ENCODE assay signal across 14 cellular contexts in genomic region chr11:32210601-32211000, GRCh38.
DNase-seq lines count a peak whose midpoint lies in the region; ATAC-seq and TF ChIP-seq lines count a peak whose summit lies in the region.
"Had no signal": no experiment of that assay in that cellular context is flagged by ENCODE, and none has a peak within 500 bp of the region (broad histone marks: within the 10 kb centered on the region; RNA-seq: fewer than 3 reads in every experiment).

No MANE protein-coding gene starts in this region.

- WGBS in SK-N-SH (ENCODE audit: low lambda C conversion rate) = 4% methylated on average over 5 of the region's 5 CpGs

- H3K9me3 Mint-ChIP-seq in MCF 10A (ENCODE audit: unreplicated experiment) = no peaks in the 10 kb centered on the region
- H3K9me3 Mint-ChIP-seq: activated T-cell treated with anti-CD3 and anti-CD28 coated beads, Interleukin-2, amount 50 U/mL, for 4 hours; memory B cell; stimulated activated naive CD8-positive, alpha-beta T cell treated with anti-CD3 and anti-CD28 coated beads, Interleukin-15, amount 100 ng/mL, for 72 hours had no signal

- H3K36me3 Mint-ChIP-seq in MCF 10A (ENCODE audit: insufficient read depth, unreplicated experiment) = no peaks in the 10 kb centered on the region
- H3K36me3 Mint-ChIP-seq: memory B cell had no signal

- intact Hi-C loops in MCF 10A (cut with micrococcal nuclease) = no loop called here
- intact Hi-C loops in breast epithelium (cut with DNase I; ENCODE audit: low total_unique reads) = loop anchor here (10.0 kb wide), 1 partner anchor 586 kb away; no protein-coding TSS in a partner anchor

- ATAC-seq in GM21515 (IDR thresholded peaks at IDR 0.05; ENCODE audit: unreplicated experiment) (no peak), HG03108 (IDR thresholded peaks at IDR 0.05; ENCODE audit: unreplicated experiment) (no peak)
- ATAC-seq: activated T-cell treated with anti-CD3 and anti-CD28 coated beads, Interleukin-2, amount 50 U/mL, for 4 hours; stimulated activated naive CD8-positive, alpha-beta T cell treated with anti-CD3 and anti-CD28 coated beads, Interleukin-15, amount 100 ng/mL, for 72 hours had no signal

- peaks cover 0 to 4% of the 10 kb centered on the region in 2 donors for H3K27me3 ChIP-seq in breast epithelium
- no peaks in the 10 kb centered on the region; the same call in 1 of the 2 replicates for H3K27me3 ChIP-seq in SK-N-SH (ENCODE audit: insufficient read depth)
- H3K27me3 ChIP-seq in WERI-Rb-1 (ENCODE audit: insufficient read depth, low read depth, severe bottlenecking) = no peaks in the 10 kb centered on the region
- H3K27me3 ChIP-seq: neutrophil had no signal

- no peaks in the 10 kb centered on the region for H3K79me2 ChIP-seq in SK-N-SH (ENCODE audit: insufficient read depth)

- POLR2A ChIA-PET in MCF 10A (lab: Yijun Ruan, JAX) (no interaction called here), SK-N-SH (lab: Yijun Ruan, JAX) (no interaction called here)

- no peaks in the 10 kb centered on the region for H3K9me3 ChIP-seq in breast epithelium
- H3K9me3 ChIP-seq in SK-N-SH = no peaks in the 10 kb centered on the region
- no peaks in the 10 kb centered on the region for H3K9me3 ChIP-seq in WERI-Rb-1 (ENCODE audit: severe bottlenecking)
- H3K9me3 ChIP-seq: neutrophil had no signal

- no peak overlapping the region for H3K9ac ChIP-seq in SK-N-SH

- peaks cover 25% of the 10 kb centered on the region for H3F3A ChIP-seq in SK-N-SH (replicated peaks; ENCODE audit: insufficient read depth)

- no peak for TF ChIP-seq CTCF in MCF 10A (IDR thresholded peaks at IDR 0.05; ENCODE audit: unreplicated experiment)
- no peak for TF ChIP-seq CTCF in breast epithelium (IDR thresholded peaks at IDR 0.05)
- no peak for TF ChIP-seq CTCF in SK-N-SH (IDR thresholded peaks at IDR 0.05)
- no peak for TF ChIP-seq CTCF in WERI-Rb-1 (IDR thresholded peaks at IDR 0.05; ENCODE audit: low read depth, low read length)

- peak overlapping the region; percentile 73; the same call in 1 of the 2 replicates for H2AFZ ChIP-seq in SK-N-SH (ENCODE audit: low read depth)

- TF ChIP-seq POLR2A in breast epithelium (IDR thresholded peaks at IDR 0.05) = no peak

- TF ChIP-seq RAD21 in SK-N-SH (IDR thresholded peaks at IDR 0.05; ENCODE audit: low read length) = no peak

- H3K4me1 Mint-ChIP-seq in MCF 10A (ENCODE audit: insufficient read depth, unreplicated experiment) = no peaks in the 10 kb centered on the region
- H3K4me1 Mint-ChIP-seq: memory B cell; stimulated activated naive CD8-positive, alpha-beta T cell treated with anti-CD3 and anti-CD28 coated beads, Interleukin-15, amount 100 ng/mL, for 72 hours had no signal

- DNase-seq in MCF 10A (ENCODE audit: unreplicated experiment) = peak; percentile 11
- DNase-seq in breast epithelium (ENCODE audit: low spot score in 2 of 2) = no peak
- no peak for DNase-seq in SK-N-SH
- DNase-seq in fibroblast of peridontal ligament (ENCODE audit: extremely low read depth) = peak; percentile 61
- no peak for DNase-seq in stimulated activated CD4-positive, alpha-beta T cell treated with anti-CD3 and anti-CD28 coated beads, Interleukin-4, amount 100 ng/mL, for 4 hours
- no peak for DNase-seq in WERI-Rb-1
- DNase-seq: 8988T; activated T-cell treated with anti-CD3 and anti-CD28 coated beads, Interleukin-2, amount 50 U/mL, for 4 hours; stimulated activated naive CD8-positive, alpha-beta T cell treated with anti-CD3 and anti-CD28 coated beads, Interleukin-15, amount 100 ng/mL, for 72 hours had no signal

- H3K4me3 Mint-ChIP-seq in MCF 10A (ENCODE audit: unreplicated experiment) = no peak overlapping the region
- H3K4me3 Mint-ChIP-seq: activated T-cell treated with anti-CD3 and anti-CD28 coated beads, Interleukin-2, amount 50 U/mL, for 4 hours; memory B cell; stimulated activated naive CD8-positive, alpha-beta T cell treated with anti-CD3 and anti-CD28 coated beads, Interleukin-15, amount 100 ng/mL, for 72 hours had no signal

- H3K36me3 ChIP-seq in breast epithelium (no peaks in the 10 kb centered on the region), SK-N-SH (replicated peaks in 1 of 2; ENCODE audit: control insufficient read depth in 1 of 2, insufficient read depth in 2 of 2, low read length in 1 of 2) (no peaks in the 10 kb centered on the region), WERI-Rb-1 (no peaks in the 10 kb centered on the region)
- H3K36me3 ChIP-seq: neutrophil had no signal

- H3K9me2 ChIP-seq in SK-N-SH = no peaks in the 10 kb centered on the region

- H4K20me1 ChIP-seq in SK-N-SH (ENCODE audit: insufficient read depth) = no peaks in the 10 kb centered on the region

- H3K4me3 ChIP-seq in breast epithelium = no peak overlapping the region
- H3K4me3 ChIP-seq in SK-N-SH (ENCODE audit: low read depth in 2 of 2, low read length in 1 of 2) = no peak overlapping the region
- H3K4me3 ChIP-seq in WERI-Rb-1 (ENCODE audit: low read depth, low read length) = no peak overlapping the region
- H3K4me3 ChIP-seq: skin epidermis had no signal

- H3K27me3 Mint-ChIP-seq in MCF 10A (ENCODE audit: insufficient read depth, unreplicated experiment) = peaks cover 22% of the 10 kb centered on the region

- H3K27ac Mint-ChIP-seq in MCF 10A (ENCODE audit: low read depth, unreplicated experiment) = no peak overlapping the region
- H3K27ac Mint-ChIP-seq: memory B cell; stimulated activated naive CD8-positive, alpha-beta T cell treated with anti-CD3 and anti-CD28 coated beads, Interleukin-15, amount 100 ng/mL, for 72 hours had no signal

- H3K4me1 ChIP-seq in breast epithelium (no peaks in the 10 kb centered on the region), SK-N-SH (ENCODE audit: control insufficient read depth in 1 of 2, insufficient read depth in 2 of 2, low read depth in 1 of 2, low read length in 1 of 2) (peaks cover 0 to 11% of the 10 kb centered on the region in 2 experiments; a peak in 1 of 4 replicates)

- CTCF ChIA-PET in MCF 10A (lab: Yijun Ruan, JAX) = no interaction called here
- CTCF ChIA-PET in SK-N-SH (lab: Yijun Ruan, JAX) = interaction anchor here (1.1 kb wide), 1 partner anchor 35 kb away, joined by 3 read pairs; no protein-coding TSS in a partner anchor

- no peak for TF ChIP-seq EP300 in SK-N-SH (IDR thresholded peaks at IDR 0.05; ENCODE audit: borderline replicate concordance in 1 of 2, low read depth in 1 of 2, low read length in 1 of 2)

- no TSS peak for BruUV-seq in MCF 10A (replicated peaks; lab: Mats Ljungman, UMichigan)

- no peak overlapping the region for H3K27ac ChIP-seq in breast epithelium
- peak overlapping the region in 1 of 2 experiments; percentile 28; a peak in 2 of 4 replicates for H3K27ac ChIP-seq in SK-N-SH (ENCODE audit: low read depth in 2 of 2, low read length in 1 of 2)
- no peak overlapping the region for H3K27ac ChIP-seq in WERI-Rb-1
- H3K27ac ChIP-seq: neutrophil, skin epidermis had no signal

- peak overlapping the region; percentile 15 for H3K4me2 ChIP-seq in SK-N-SH

TF ChIP-seq in SK-N-SH, 30 proteins besides CTCF, POLR2A, EP300 and RAD21:
- TF ChIP-seq NRF1 (IDR thresholded peaks at IDR 0.05; ENCODE audit: low read depth, low read length) = peak; percentile 38; the same call in 1 of the 2 replicates
- TF ChIP-seq PBX3 (IDR thresholded peaks at IDR 0.05) = peak; percentile 46
- TF ChIP-seq SIN3A (IDR thresholded peaks at IDR 0.05; ENCODE audit: borderline replicate concordance, low read depth, low read length) = no peak
- 0 out of 2 replicates have a peak, but pooled peaks have one; percentile 54 for TF ChIP-seq YY1 (IDR thresholded peaks at IDR 0.05; ENCODE audit: low read depth)
- no peak for TF ChIP-seq POLR2AphosphoS5 (IDR thresholded peaks at IDR 0.05; ENCODE audit: low read depth, low read length)
- TF ChIP-seq FOSL2 (IDR thresholded peaks at IDR 0.05; ENCODE audit: borderline replicate concordance, low read depth) = peak; percentile 19; the same call in 1 of the 2 replicates
- peak; percentile 8; the same call in 1 of the 2 replicates for TF ChIP-seq NFIC (IDR thresholded peaks at IDR 0.05; ENCODE audit: borderline replicate concordance)
- no peak for TF ChIP-seq GATA2 (CRISPR knock-in tag; IDR thresholded peaks at IDR 0.05)
- TF ChIP-seq MAX (IDR thresholded peaks at IDR 0.05; ENCODE audit: low read depth) = peak; percentile 47; the same call in 1 of the 2 replicates

Comparison
In these comparisons a context has a peak if more than half of its experiments do, and no peak if none do; other contexts are left out.
1. DNase-seq: peak in MCF 10A (single experiment) and fibroblast of peridontal ligament (single experiment); none in breast epithelium (0 of 2), SK-N-SH (single experiment), stimulated activated CD4-positive, alpha-beta T cell treated with anti-CD3 and anti-CD28 coated beads, Interleukin-4, amount 100 ng/mL, for 4 hours (0 of 2) and WERI-Rb-1 (single experiment).